1 cellular context compared by ENCODE assay signal in genomic region chr17:79732804-79733691, GRCh38.
A peak's percentile ranks its signal among the peaks of the same experiment; 100 is the strongest.
TF ChIP-seq lines count a peak whose summit lies in the region.

No MANE protein-coding gene starts in this region.

TF ChIP-seq in HepG2, 621 proteins besides CTCF, POLR2A, EP300 and RAD21 (continued from another document and continues in another):
- peak; percentile 38 for TF ChIP-seq ZNF407 (CRISPR knock-in tag; IDR thresholded peaks at IDR 0.05; ENCODE audit: not compliant biosample characterization)
- peak; percentile 77 for TF ChIP-seq MED1 (CRISPR knock-in tag; IDR thresholded peaks at IDR 0.05)
- TF ChIP-seq IRF2 (CRISPR knock-in tag; IDR thresholded peaks at IDR 0.05): peak; percentile 100
- TF ChIP-seq NFE2L1 (CRISPR knock-in tag; IDR thresholded peaks at IDR 0.05; ENCODE audit: borderline replicate concordance): no peak
- no peak for TF ChIP-seq ZFP36L1 (CRISPR knock-in tag; IDR thresholded peaks at IDR 0.05)
- no peak; the same call in 1 of the 2 replicates for TF ChIP-seq ZSCAN9 (CRISPR knock-in tag; IDR thresholded peaks at IDR 0.05; ENCODE audit: borderline replicate concordance)
- no peak for TF ChIP-seq SMARCC2 (IDR thresholded peaks at IDR 0.05)
- peak; percentile 50; the same call in 1 of the 2 replicates for TF ChIP-seq GMEB1 (CRISPR knock-in tag; IDR thresholded peaks at IDR 0.05; ENCODE audit: borderline replicate concordance)
- peak; percentile 47; the same call in 1 of the 2 replicates for TF ChIP-seq ZNF142 (CRISPR knock-in tag; IDR thresholded peaks at IDR 0.05)
- TF ChIP-seq GATAD1 (CRISPR knock-in tag; IDR thresholded peaks at IDR 0.05): peak; percentile 24; the same call in 1 of the 2 replicates
- TF ChIP-seq RFX3 (CRISPR knock-in tag; IDR thresholded peaks at IDR 0.05): no peak
- no peak for TF ChIP-seq ARNT2 (CRISPR knock-in tag; IDR thresholded peaks at IDR 0.05; ENCODE audit: low read depth)
- no peak for TF ChIP-seq ZNF597 (CRISPR knock-in tag; IDR thresholded peaks at IDR 0.05)
- no peak for TF ChIP-seq SIN3A (IDR thresholded peaks at IDR 0.05; ENCODE audit: borderline replicate concordance, low read depth, low read length)
- peak; percentile 80 for TF ChIP-seq PAXIP1 (CRISPR knock-in tag; conservative IDR thresholded peaks at IDR 0.05)
- TF ChIP-seq MXD1 (CRISPR knock-in tag; IDR thresholded peaks at IDR 0.05): no peak; the same call in 1 of the 2 replicates
- TF ChIP-seq RFX5 (IDR thresholded peaks at IDR 0.05; ENCODE audit: low read depth, low read length): no peak
- TF ChIP-seq KDM1A (CRISPR knock-in tag; IDR thresholded peaks at IDR 0.05): 0 out of 2 replicates have a peak, but pooled peaks have one; percentile 10
- no peak for TF ChIP-seq FIP1L1 (IDR thresholded peaks at IDR 0.05; ENCODE audit: borderline replicate concordance, insufficient read depth, low read depth, low read length)
- TF ChIP-seq ZNF362 (CRISPR knock-in tag; IDR thresholded peaks at IDR 0.05; ENCODE audit: borderline replicate concordance): no peak
- peak; percentile 30; the same call in 1 of the 2 replicates for TF ChIP-seq UBTF (CRISPR knock-in tag; IDR thresholded peaks at IDR 0.05)
- TF ChIP-seq TFAP4 (IDR thresholded peaks at IDR 0.05; ENCODE audit: borderline replicate concordance, low read depth): peak; percentile 86; the same call in 1 of the 2 replicates
- TF ChIP-seq GLI4 (CRISPR knock-in tag; IDR thresholded peaks at IDR 0.05; ENCODE audit: borderline replicate concordance): no peak
- TF ChIP-seq ZNF253 (CRISPR knock-in tag; IDR thresholded peaks at IDR 0.05; ENCODE audit: borderline replicate concordance): no peak
- TF ChIP-seq DR1 (CRISPR knock-in tag; IDR thresholded peaks at IDR 0.05): no peak
